In the genomic region with DNA sequence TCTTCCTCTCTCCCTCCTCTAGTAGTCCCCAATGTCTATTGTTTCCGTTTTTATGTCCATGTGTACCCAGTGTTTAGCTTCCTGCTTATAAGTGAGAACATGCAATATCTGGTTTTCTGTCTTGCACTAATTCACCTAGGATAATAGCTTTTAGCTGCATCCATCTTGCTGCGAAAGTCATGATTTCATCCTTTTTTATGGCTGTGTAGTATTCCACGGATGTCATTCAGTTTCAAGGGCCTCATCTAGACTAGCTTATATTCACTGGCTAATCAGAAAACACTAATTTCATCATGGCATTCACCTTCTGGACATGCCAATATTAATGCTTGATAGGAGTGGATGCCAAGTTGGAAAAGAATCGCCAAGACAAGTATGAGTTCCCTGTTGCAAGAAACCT, we compare ENCODE assay signal across 8 cellular contexts.
"Had no signal": no experiment of that assay in that cellular context is flagged by ENCODE, and none has a peak within 500 bp of the region (broad histone marks: within the 10 kb centered on the region; RNA-seq: fewer than 3 reads in every experiment).

No MANE protein-coding gene starts in this region.

- DNase-seq: GDM1, GF-D8 had no signal

- FAIRE-seq: G401.6, GM12878, GM12891, GM12892, GM18507, GM19239 had no signal

- ATAC-seq: GM12878 had no signal

- H3K4me3 ChIP-seq: GM12878 had no signal
